In genomic region chr10:95382174-95382573, GRCh38 we compare ENCODE assay signal across 23 cellular contexts.
DNase-seq lines count a peak whose midpoint lies in the region; TF ChIP-seq lines count a peak whose summit lies in the region.
"Had no signal": no experiment of that assay in that cellular context is flagged by ENCODE, and none has a peak within 500 bp of the region (broad histone marks: within the 10 kb centered on the region; RNA-seq: fewer than 3 reads in every experiment).

No MANE protein-coding gene starts in this region.

- no peak overlapping the region for H3K9ac ChIP-seq in rectal smooth muscle tissue (ENCODE audit: low read length)
- H3K9ac ChIP-seq: BLaER1 treated with 17β-estradiol and CSF1 and Interleukin-3, amounts not matched to agents 10 nM and 100 nM; GM23248; SK-N-SH had no signal

- H4K20me1 ChIP-seq in PC-9 (ENCODE audit: insufficient read depth), result no peaks in the 10 kb centered on the region

- H3K4me2 ChIP-seq in PC-9, result no peak overlapping the region
- H3K4me2 ChIP-seq: A549; BLaER1 treated with 17β-estradiol and CSF1 and Interleukin-3, amounts not matched to agents 10 nM and 100 nM; SK-N-SH had no signal

- H3K9me3 ChIP-seq in ascending aorta (no peaks in the 10 kb centered on the region), transverse colon (no peaks in the 10 kb centered on the region), PC-9 (ENCODE audit: insufficient read depth, low read depth) (no peaks in the 10 kb centered on the region)
- H3K9me3 ChIP-seq: A549; BLaER1 treated with 17β-estradiol and CSF1 and Interleukin-3, amounts not matched to agents 10 nM and 100 nM; Peyer's patch; SK-N-SH had no signal

- TF ChIP-seq CTCF in ascending aorta (IDR thresholded peaks at IDR 0.05) (no peak), coronary artery (IDR thresholded peaks at IDR 0.05) (no peak), transverse colon (IDR thresholded peaks at IDR 0.05) (no peak), PC-9 (conservative IDR thresholded peaks at IDR 0.05) (no peak)

- DNase-seq in ascending aorta (ENCODE audit: low spot score in 2 of 2) (no peak), coronary artery (ENCODE audit: low spot score) (no peak), transverse colon (no peak), HK-2 (ENCODE audit: unreplicated experiment) (no peak), NK-92 (lab: John Stamatoyannopoulos, UW; ENCODE audit: unreplicated experiment) (no peak), PC-9 (no peak)
- DNase-seq: AML-193; CD4-positive, alpha-beta memory T cell; COR-L47; DMS53; GM23248; H7; MV-4-11; NCI-H1105 treated with DMSO at 0.1 percent for 48 hours; NCI-H146; NCI-H1930; NCI-H69; Peyer's patch; SIG-M5; SK-N-SH had no signal

- intact Hi-C loops in ascending aorta (cut with DNase I) (no loop called here), transverse colon (cut with DNase I; ENCODE audit: low total_unique reads) (no loop called here), PC-9 (cut with micrococcal nuclease; ENCODE audit: unreplicated experiment) (no loop called here)

- H3K79me2 ChIP-seq in PC-9 (ENCODE audit: low read depth), result no peaks in the 10 kb centered on the region

- peak overlapping the region; percentile 44 to 89 for H3K27ac ChIP-seq in ascending aorta
- H3K27ac ChIP-seq in coronary artery, result peak overlapping the region; percentile 18 to 76
- H3K27ac ChIP-seq in rectal smooth muscle tissue (ENCODE audit: low read depth, low read length), result peak overlapping the region; percentile 35
- peak overlapping the region in 3 of 4 donors; percentile 4 to 56 (median 29) for H3K27ac ChIP-seq in transverse colon
- H3K27ac ChIP-seq in PC-9, result no peak overlapping the region
- H3K27ac ChIP-seq: A549; BLaER1 treated with 17β-estradiol and CSF1 and Interleukin-3, amounts not matched to agents 10 nM and 100 nM; GM23248; Peyer's patch had no signal

- H3K27me3 ChIP-seq in ascending aorta (no peaks in the 10 kb centered on the region), rectal smooth muscle tissue (ENCODE audit: control insufficient read depth, insufficient read depth, low read length) (no peaks in the 10 kb centered on the region), transverse colon (no peaks in the 10 kb centered on the region), PC-9 (ENCODE audit: insufficient read depth, low read depth) (no peaks in the 10 kb centered on the region)
- H3K27me3 ChIP-seq: BLaER1 treated with 17β-estradiol and CSF1 and Interleukin-3, amounts not matched to agents 10 nM and 100 nM; Peyer's patch had no signal

- CTCF ChIA-PET in PC-9 (lab: Charles Lee), result no interaction called here

- in situ Hi-C loops in transverse colon (cut with MboI; ENCODE audit: low pct_ligation_motif_present in 1 of 4, low pct_unique_long_range_greater_than_20kb in 1 of 4, low sequenced_read_pairs in 3 of 4), result loop anchor here in 1 of 4 donors (25.0 kb wide), 1 partner anchor 455 kb away; no protein-coding TSS in a partner anchor

- H3K4me1 ChIP-seq in ascending aorta (peaks cover 28 to 76% of the 10 kb centered on the region in 2 donors), rectal smooth muscle tissue (ENCODE audit: control insufficient read depth, insufficient read depth, low read length) (peaks cover 12% of the 10 kb centered on the region), transverse colon (peaks cover 0 to 26% (median 5%) of the 10 kb centered on the region in 4 donors), PC-9 (replicated peaks; ENCODE audit: insufficient read depth) (no peaks in the 10 kb centered on the region)
- H3K4me1 ChIP-seq: A549 had no signal

- H2AFZ ChIP-seq in PC-9, result no peak overlapping the region
- H2AFZ ChIP-seq: GM23248 had no signal

- H3F3A ChIP-seq in PC-9 (ENCODE audit: insufficient read depth, low read depth), result no peaks in the 10 kb centered on the region

- BruUV-seq in PC-9 (replicated peaks; lab: Mats Ljungman, UMichigan), result no TSS peak

- no peak for TF ChIP-seq EP300 in transverse colon (IDR thresholded peaks at IDR 0.05; ENCODE audit: low read depth)

- no peak overlapping the region for H3K4me3 ChIP-seq in ascending aorta
- H3K4me3 ChIP-seq in coronary artery, result no peak overlapping the region
- no peak overlapping the region for H3K4me3 ChIP-seq in rectal smooth muscle tissue (ENCODE audit: low read length)
- no peak overlapping the region for H3K4me3 ChIP-seq in transverse colon
- no peak overlapping the region for H3K4me3 ChIP-seq in PC-9
- H3K4me3 ChIP-seq: A549; BLaER1 treated with 17β-estradiol and CSF1 and Interleukin-3, amounts not matched to agents 10 nM and 100 nM; GM23248; Peyer's patch had no signal

- no peak for TF ChIP-seq POLR2A in transverse colon (IDR thresholded peaks at IDR 0.05)

- H3K36me3 ChIP-seq in ascending aorta (peaks cover 75 to 80% of the 10 kb centered on the region in 2 donors), rectal smooth muscle tissue (ENCODE audit: control insufficient read depth, insufficient read depth, low read length) (peaks cover 11% of the 10 kb centered on the region), transverse colon (peaks cover 0 to 6% (median 0%) of the 10 kb centered on the region in 4 donors), PC-9 (ENCODE audit: low read depth) (no peaks in the 10 kb centered on the region)

- H3K9me2 ChIP-seq in PC-9 (ENCODE audit: insufficient read depth), result no peaks in the 10 kb centered on the region
- H3K9me2 ChIP-seq: SK-N-SH had no signal

- POLR2A ChIA-PET in PC-9 (lab: Charles Lee; ENCODE audit: unreplicated experiment), result no interaction called here
